ENCODE assay signal across 33 cellular contexts in the genomic region with DNA sequence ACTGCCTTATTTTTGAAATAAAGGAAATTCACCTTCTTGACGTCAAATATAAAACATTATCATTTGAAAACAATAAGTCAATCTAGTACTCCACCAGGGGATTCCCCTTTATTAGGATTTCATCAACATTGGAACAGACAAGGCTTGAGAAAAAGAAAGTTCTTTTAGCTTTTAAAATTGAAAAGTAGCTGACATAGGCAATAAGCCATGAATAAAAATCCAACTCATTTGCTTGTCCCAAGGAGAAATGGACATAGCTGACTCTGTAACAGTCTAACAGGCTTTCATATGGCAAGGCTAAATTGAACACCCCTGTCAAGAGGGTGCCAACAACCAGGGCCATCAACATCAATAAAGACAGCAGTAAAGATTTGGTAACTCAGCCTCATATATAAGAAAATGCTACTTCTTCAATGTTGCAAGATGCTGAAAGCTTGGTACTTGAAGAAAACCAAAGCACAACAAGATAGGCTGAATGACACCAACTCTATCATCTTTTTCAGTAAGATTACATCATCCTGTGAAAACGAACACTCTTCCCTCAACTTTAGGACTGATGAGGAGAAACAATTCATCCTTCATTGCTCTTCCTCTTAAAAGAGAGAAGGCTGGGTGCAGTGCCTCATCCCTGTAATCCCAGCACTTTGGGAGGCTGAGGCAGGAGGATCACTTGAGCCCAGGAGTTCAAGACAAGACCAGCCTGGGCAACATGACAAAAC.
"Had no signal": no experiment of that assay in that cellular context is flagged by ENCODE, and none has a peak within 500 bp of the region (broad histone marks: within the 10 kb centered on the region; RNA-seq: fewer than 3 reads in every experiment).

No MANE protein-coding gene starts in this region.

- H3K27me3 Mint-ChIP-seq: activated CD8-positive, alpha-beta memory T cell treated with anti-CD3 and anti-CD28 coated beads, Interleukin-2, amount 10 ng/mL, durations not matched to agents 7 days and 5 days had no signal

- H3K4me1 Mint-ChIP-seq: activated B cell treated with CpG ODN at 0.5 μM for 24 hours; activated naive CD8-positive, alpha-beta T cell treated with anti-CD3 and anti-CD28 coated beads, Interleukin-2, amount 10 ng/mL, durations not matched to agents 7 days and 5 days; brain; T-cell had no signal

- H3K36me3 ChIP-seq: ascending aorta, breast epithelium, cardiac muscle cell, colonic mucosa, esophagus muscularis mucosa, gastroesophageal sphincter, WERI-Rb-1 had no signal

- H3K9me3 Mint-ChIP-seq: activated naive CD4-positive, alpha-beta T cell treated with anti-CD3 and anti-CD28 coated beads, Interleukin-2, amount 10 ng/mL, durations not matched to agents 7 days and 5 days had no signal

- H3K4me1 ChIP-seq: ascending aorta, breast epithelium, colonic mucosa, foreskin keratinocyte, gastroesophageal sphincter had no signal

- H3K9me3 ChIP-seq: ascending aorta, breast epithelium, colonic mucosa had no signal

- H3K36me3 Mint-ChIP-seq: activated naive CD4-positive, alpha-beta T cell treated with anti-CD3 and anti-CD28 coated beads, Interleukin-2, amount 10 ng/mL, durations not matched to agents 7 days and 5 days; activated naive CD8-positive, alpha-beta T cell treated with anti-CD3 and anti-CD28 coated beads, Interleukin-2, amount 10 ng/mL, durations not matched to agents 7 days and 5 days; brain had no signal

- ATAC-seq: activated CD4-positive, CD25-positive, alpha-beta regulatory T cell treated with anti-CD3 and anti-CD28 coated beads, Interleukin-2, amount 50 U/mL, for 24 hours; activated CD8-positive, alpha-beta memory T cell treated with anti-CD3 and anti-CD28 coated beads, Interleukin-2, amount 10 ng/mL, durations not matched to agents 7 days and 5 days; activated CD8-positive, alpha-beta T cell treated with anti-CD3 and anti-CD28 coated beads, Interleukin-2, amount 10 ng/mL, durations not matched to agents 7 days and 5 days; activated naive CD4-positive, alpha-beta T cell treated with anti-CD3 and anti-CD28 coated beads, Interleukin-2, amount 50 U/mL, for 72 hours; foreskin keratinocyte; gastroesophageal sphincter; T-cell had no signal

- DNase-seq: activated B cell treated with CpG ODN at 0.5 μM for 24 hours; activated CD4-positive, alpha-beta memory T cell treated with anti-CD3 and anti-CD28 coated beads for 36 hours; activated CD8-positive, alpha-beta memory T cell treated with anti-CD3 and anti-CD28 coated beads, Interleukin-2, amount 10 ng/mL, durations not matched to agents 7 days and 5 days; activated CD8-positive, alpha-beta memory T cell treated with anti-CD3 and anti-CD28 coated beads, Interleukin-2, amount 50 U/mL, for 4 hours; activated CD8-positive, alpha-beta T cell treated with anti-CD3 and anti-CD28 coated beads, Interleukin-2, amount 10 ng/mL, durations not matched to agents 7 days and 5 days; activated gamma-delta T cell; activated naive CD4-positive, alpha-beta T cell; activated naive CD4-positive, alpha-beta T cell treated with anti-CD3 and anti-CD28 coated beads, Interleukin-2, amount 10 ng/mL, durations not matched to agents 7 days and 5 days; activated naive CD8-positive, alpha-beta T cell treated with anti-CD3 and anti-CD28 coated beads, Interleukin-2, amount 10 ng/mL, durations not matched to agents 7 days and 5 days; activated T-cell treated with anti-CD3 and anti-CD28 coated beads, Interleukin-2, amount 50 U/mL, for 1 hour; activated T-cell treated with anti-CD3 and anti-CD28 coated beads, Interleukin-2, amount 50 U/mL, for 48 hours; central memory CD4-positive, alpha-beta T cell; cerebellar nuclear complex; colonic mucosa; dorsolateral prefrontal cortex; effector memory CD4-positive, alpha-beta T cell; endodermal cell; foreskin keratinocyte; T-cell; T1000; WERI-Rb-1 had no signal

- H3K27ac ChIP-seq: ascending aorta, breast epithelium, cardiac muscle cell, colonic mucosa, dorsolateral prefrontal cortex, esophagus muscularis mucosa, foreskin keratinocyte, gastroesophageal sphincter, WERI-Rb-1 had no signal

- H3K27ac Mint-ChIP-seq: activated B cell treated with CpG ODN at 0.5 μM for 24 hours; activated CD4-positive, alpha-beta memory T cell treated with anti-CD3 and anti-CD28 coated beads for 36 hours; activated CD4-positive, alpha-beta T cell treated with anti-CD3 and anti-CD28 coated beads, Interleukin-2, amount 10 ng/mL, durations not matched to agents 24 days and 14 days; activated CD8-positive, alpha-beta memory T cell treated with anti-CD3 and anti-CD28 coated beads, Interleukin-2, amount 10 ng/mL, durations not matched to agents 7 days and 5 days; activated CD8-positive, alpha-beta T cell treated with anti-CD3 and anti-CD28 coated beads, Interleukin-2, amount 10 ng/mL, durations not matched to agents 7 days and 5 days; activated naive CD4-positive, alpha-beta T cell treated with anti-CD3 and anti-CD28 coated beads, Interleukin-2, amount 10 ng/mL, durations not matched to agents 7 days and 5 days; activated naive CD8-positive, alpha-beta T cell treated with anti-CD3 and anti-CD28 coated beads, Interleukin-2, amount 10 ng/mL, durations not matched to agents 7 days and 5 days; activated T-helper 1 cell treated with anti-CD3 and anti-CD28 coated beads, Interleukin-12 subunit alpha, Interleukin-12 subunit beta, Interleukin-2, Interleukin-4 antibody, amounts not matched to agents 30 ng/mL and 10 ng/mL and 1 ng/mL, durations not matched to agents 14 hours and 24 hours and 36 hours; brain; endodermal cell; T-cell; T-helper 1 cell treated with Interleukin-12 subunit alpha and Interleukin-12 subunit beta and Interleukin-4 antibody, amounts not matched to agents 30 μg/mL and 1 μg/mL, for 36 hours; T-helper 2 cell treated with Interferon-gamma antibody and Interleukin-4, amounts not matched to agents 5 μg/mL and 100 μg/mL, for 36 hours had no signal

- H3K27me3 ChIP-seq: ascending aorta, breast epithelium, cardiac muscle cell, colonic mucosa, dorsolateral prefrontal cortex, esophagus muscularis mucosa, foreskin keratinocyte, gastroesophageal sphincter had no signal

- H3K4me3 Mint-ChIP-seq: activated B cell treated with CpG ODN at 0.5 μM for 24 hours; activated CD4-positive, alpha-beta memory T cell treated with anti-CD3 and anti-CD28 coated beads for 36 hours; activated CD4-positive, alpha-beta T cell treated with anti-CD3 and anti-CD28 coated beads, Interleukin-2, amount 10 ng/mL, durations not matched to agents 24 days and 14 days; activated CD8-positive, alpha-beta memory T cell treated with anti-CD3 and anti-CD28 coated beads, Interleukin-2, amount 10 ng/mL, durations not matched to agents 7 days and 5 days; activated CD8-positive, alpha-beta T cell treated with anti-CD3 and anti-CD28 coated beads, Interleukin-2, amount 10 ng/mL, durations not matched to agents 7 days and 5 days; activated naive CD4-positive, alpha-beta T cell treated with anti-CD3 and anti-CD28 coated beads, Interleukin-2, amount 10 ng/mL, durations not matched to agents 7 days and 5 days; activated naive CD8-positive, alpha-beta T cell treated with anti-CD3 and anti-CD28 coated beads, Interleukin-2, amount 10 ng/mL, durations not matched to agents 7 days and 5 days; activated T-helper 1 cell treated with anti-CD3 and anti-CD28 coated beads, Interleukin-12 subunit alpha, Interleukin-12 subunit beta, Interleukin-2, Interleukin-4 antibody, amounts not matched to agents 30 ng/mL and 10 ng/mL and 1 ng/mL, durations not matched to agents 14 hours and 24 hours and 36 hours; brain; endodermal cell; T-cell; T-helper 1 cell treated with Interleukin-12 subunit alpha and Interleukin-12 subunit beta and Interleukin-4 antibody, amounts not matched to agents 30 μg/mL and 1 μg/mL, for 36 hours; T-helper 2 cell treated with Interferon-gamma antibody and Interleukin-4, amounts not matched to agents 5 μg/mL and 100 μg/mL, for 36 hours had no signal

- H3K4me3 ChIP-seq: ascending aorta, breast epithelium, cardiac muscle cell, colonic mucosa, dorsolateral prefrontal cortex, esophagus muscularis mucosa, gastroesophageal sphincter had no signal
